13 cellular contexts compared by ENCODE assay signal in genomic region chr12:101931498-101932326, GRCh38. TPM values are rescaled to one million over a fixed set of nuclear protein-coding genes. Genes with fewer than 3 reads are reported as not detected.
DNase-seq lines count a peak whose midpoint lies in the region; ATAC-seq and TF ChIP-seq lines count a peak whose summit lies in the region.
"Had no signal": no experiment of that assay in that cellular context is flagged by ENCODE, and none has a peak within 500 bp of the region (broad histone marks: within the 10 kb centered on the region; RNA-seq: fewer than 3 reads in every experiment).

No MANE protein-coding gene starts in this region.

- no peaks in the 10 kb centered on the region for H3K9me3 Mint-ChIP-seq in neural progenitor cell
- H3K9me3 Mint-ChIP-seq: HFFc6 had no signal

- ATAC-seq in GM18511 (IDR thresholded peaks at IDR 0.05; ENCODE audit: unreplicated experiment) (peak; percentile 49), GM21367 (IDR thresholded peaks at IDR 0.05; ENCODE audit: unreplicated experiment) (peak; percentile 32), HG03060 (IDR thresholded peaks at IDR 0.05; ENCODE audit: low read depth, unreplicated experiment) (peak; percentile 58), T-helper 17 cell (peak; percentile 39)

- H3F3A ChIP-seq in smooth muscle cell (ENCODE audit: low read depth) = peaks cover 23% of the 10 kb centered on the region
- no peaks in the 10 kb centered on the region for H3F3A ChIP-seq in neural progenitor cell (ENCODE audit: low read depth)

- H3K9ac ChIP-seq in smooth muscle cell (ENCODE audit: low read depth) = no peak overlapping the region
- H3K9ac ChIP-seq in neural progenitor cell = no peak overlapping the region

- no peak for TF ChIP-seq CTCF in smooth muscle cell (IDR thresholded peaks at IDR 0.05; ENCODE audit: borderline replicate concordance, insufficient read depth, poor library complexity, severe bottlenecking)
- no peak for TF ChIP-seq CTCF in neural progenitor cell (IDR thresholded peaks at IDR 0.05)

- DNase-seq in T-helper 17 cell (no peak), GDM1 (lab: John Stamatoyannopoulos, UW) (no peak), NCI-H69 (lab: John Stamatoyannopoulos, UW) (no peak), smooth muscle cell (lab: John Stamatoyannopoulos, UW; ENCODE audit: unreplicated experiment) (no peak), neural progenitor cell (ENCODE audit: low spot score) (no peak)
- DNase-seq: activated naive CD4-positive, alpha-beta T cell treated with anti-CD3 and anti-CD28 coated beads, Interleukin-2, amount 50 U/mL, for 16 hours; effector CD4-positive, alpha-beta T cell; HFFc6; stimulated activated CD4-positive, alpha-beta T cell treated with anti-CD3 and anti-CD28 coated beads, Interleukin-12 subunit alpha, Interleukin-12 subunit beta, amount 100 ng/mL, for 4 hours; stomach had no signal

- no peaks in the 10 kb centered on the region for H3K27me3 ChIP-seq in smooth muscle cell (ENCODE audit: low read depth)
- no peaks in the 10 kb centered on the region for H3K27me3 ChIP-seq in neural progenitor cell
- H3K27me3 ChIP-seq: stomach had no signal

- H3K4me1 ChIP-seq in smooth muscle cell (ENCODE audit: low read depth) (peaks cover 8% of the 10 kb centered on the region), neural progenitor cell (no peaks in the 10 kb centered on the region)
- H3K4me1 ChIP-seq: stomach had no signal

- H3K9me3 ChIP-seq in T-helper 17 cell (ENCODE audit: control insufficient read depth, low read length, poor library complexity, severe bottlenecking) (no peaks in the 10 kb centered on the region), smooth muscle cell (replicated peaks; ENCODE audit: low read depth) (no peaks in the 10 kb centered on the region), neural progenitor cell (ENCODE audit: low read depth) (no peaks in the 10 kb centered on the region)
- H3K9me3 ChIP-seq: stomach had no signal

- H4K20me1 ChIP-seq in smooth muscle cell (ENCODE audit: low read depth) = no peaks in the 10 kb centered on the region
- H4K20me1 ChIP-seq in neural progenitor cell (ENCODE audit: low read depth) = no peaks in the 10 kb centered on the region

- no peaks in the 10 kb centered on the region for H3K36me3 Mint-ChIP-seq in T-helper 17 cell (ENCODE audit: low read depth)
- H3K36me3 Mint-ChIP-seq in neural progenitor cell = no peaks in the 10 kb centered on the region

- H3K36me3 ChIP-seq in smooth muscle cell (ENCODE audit: low read depth) = no peaks in the 10 kb centered on the region
- no peaks in the 10 kb centered on the region for H3K36me3 ChIP-seq in neural progenitor cell
- H3K36me3 ChIP-seq: stomach had no signal

- 74% methylated on average over 5 of the region's 5 CpGs for WGBS in smooth muscle cell (ENCODE audit: low lambda C conversion rate)

- H3K27ac Mint-ChIP-seq in T-helper 17 cell (no peak overlapping the region), neural progenitor cell (no peak overlapping the region)
- H3K27ac Mint-ChIP-seq: HFFc6 had no signal

- no peak overlapping the region for H3K4me3 Mint-ChIP-seq in T-helper 17 cell
- H3K4me3 Mint-ChIP-seq in neural progenitor cell = no peak overlapping the region
- H3K4me3 Mint-ChIP-seq: HFFc6 had no signal

- H3K4me1 Mint-ChIP-seq in T-helper 17 cell (peaks cover 2% of the 10 kb centered on the region), neural progenitor cell (peaks cover 9% of the 10 kb centered on the region)

- H3K79me2 ChIP-seq in smooth muscle cell (ENCODE audit: low read depth) (no peaks in the 10 kb centered on the region), neural progenitor cell (ENCODE audit: low read depth) (no peaks in the 10 kb centered on the region)

- H3K27ac ChIP-seq in smooth muscle cell (ENCODE audit: low read depth) (no peak overlapping the region), neural progenitor cell (no peak overlapping the region)
- H3K27ac ChIP-seq: stomach had no signal

- H3K4me2 ChIP-seq in smooth muscle cell = no peak overlapping the region
- H3K4me2 ChIP-seq in neural progenitor cell = no peak overlapping the region

- H2AFZ ChIP-seq in smooth muscle cell (ENCODE audit: low read depth) (no peak overlapping the region), neural progenitor cell (replicated peaks) (no peak overlapping the region)

- no peak overlapping the region for H3K4me3 ChIP-seq in smooth muscle cell
- no peak overlapping the region for H3K4me3 ChIP-seq in neural progenitor cell
- H3K4me3 ChIP-seq: stomach had no signal

- H3K27me3 Mint-ChIP-seq in T-helper 17 cell (peaks cover 78% of the 10 kb centered on the region), neural progenitor cell (ENCODE audit: insufficient read depth, low read depth) (peaks cover 8% of the 10 kb centered on the region)

RNA-seq across cellular contexts. Expression of gene DRAM1, which starts 54.3 kb away (rescaled TPM):
- 1 to 10 TPM; 1.8 to 3.1 TPM for total RNA-seq in T-helper 17 cell
- total RNA-seq in smooth muscle cell = 22.7 and 29.3 TPM in 2 replicates
- 29.5 and 31.2 TPM in 2 replicates for polyA plus RNA-seq in smooth muscle cell
- total RNA-seq in neural progenitor cell (ENCODE audit: low replicate concordance) = 1.2 and 1.3 TPM in 2 replicates
